ENCODE assay signal across 14 cellular contexts in genomic region chr20:19588731-19589130, GRCh38.
DNase-seq lines count a peak whose midpoint lies in the region; ATAC-seq and TF ChIP-seq lines count a peak whose summit lies in the region.
"Had no signal": no experiment of that assay in that cellular context is flagged by ENCODE, and none has a peak within 500 bp of the region (broad histone marks: within the 10 kb centered on the region; RNA-seq: fewer than 3 reads in every experiment).

No MANE protein-coding gene starts in this region.

- H3K27me3 ChIP-seq in heart left ventricle (peaks cover 0 to 6% (median 0%) of the 10 kb centered on the region in 9 donors), right atrium auricular region (no peaks in the 10 kb centered on the region)

- peak in 3 of 12 donors; percentile 10 to 23 (median 15) for TF ChIP-seq CTCF in heart left ventricle (IDR thresholded peaks at IDR 0.05)
- TF ChIP-seq CTCF in right atrium auricular region (IDR thresholded peaks at IDR 0.05), result no peak
- TF ChIP-seq CTCF in GM13977 (IDR thresholded peaks at IDR 0.05; ENCODE audit: extremely low read depth, insufficient read depth, missing control alignments), result no peak

- no peaks in the 10 kb centered on the region for H3K36me3 Mint-ChIP-seq in activated naive CD4-positive, alpha-beta T cell treated with anti-CD3 and anti-CD28 coated beads, Interleukin-2, amount 50 U/mL, for 72 hours

- no peaks in the 10 kb centered on the region for H3K9me3 Mint-ChIP-seq in activated naive CD4-positive, alpha-beta T cell treated with anti-CD3 and anti-CD28 coated beads, Interleukin-2, amount 50 U/mL, for 72 hours

- WGBS in heart left ventricle, 4 donors, result 59 to 69% (median 66%) methylated on average over 5 of the region's 5 CpGs

- H3K4me1 ChIP-seq in heart left ventricle (peaks cover 0 to 2% (median 0%) of the 10 kb centered on the region in 12 donors), right atrium auricular region (no peaks in the 10 kb centered on the region)

- H3K4me3 ChIP-seq in heart left ventricle, result no peak overlapping the region
- no peak overlapping the region for H3K4me3 ChIP-seq in right atrium auricular region
- H3K4me3 ChIP-seq: psoas muscle had no signal

- no peak for TF ChIP-seq POLR2A in heart left ventricle (IDR thresholded peaks at IDR 0.05)

- H3K27ac ChIP-seq in heart left ventricle (no peak overlapping the region), right atrium auricular region (no peak overlapping the region)
- H3K27ac ChIP-seq: psoas muscle had no signal

- DNase-seq in heart left ventricle (no peak), right atrium auricular region (ENCODE audit: low spot score) (no peak), NCI-H2196 treated with DMSO at 0.1 percent for 48 hours (lab: John Stamatoyannopoulos, UW; ENCODE audit: unreplicated experiment) (peak; percentile 8), inferior parietal cortex (ENCODE audit: extremely low spot score) (peak; percentile 33), GM13977 (ENCODE audit: low spot score) (no peak)
- no peak for DNase-seq in stimulated activated CD4-positive, alpha-beta T cell treated with anti-CD3 and anti-CD28 coated beads, Interleukin-2, amount 100 ng/mL, for 48 hours
- no peak for DNase-seq in activated naive CD4-positive, alpha-beta T cell treated with anti-CD3 and anti-CD28 coated beads, Interleukin-2, amount 50 U/mL, for 72 hours (ENCODE audit: low spot score in 2 of 2)
- DNase-seq: dermis blood vessel endothelial cell, Kasumi-1, psoas muscle had no signal

- H3K36me3 ChIP-seq in heart left ventricle (no peaks in the 10 kb centered on the region), right atrium auricular region (no peaks in the 10 kb centered on the region)

- H3K27ac Mint-ChIP-seq in activated naive CD4-positive, alpha-beta T cell treated with anti-CD3 and anti-CD28 coated beads, Interleukin-2, amount 50 U/mL, for 72 hours, result no peak overlapping the region
- H3K27ac Mint-ChIP-seq: WTC11 had no signal

- in situ Hi-C loops in GM13977 (cut with MboI; ENCODE audit: low pct_unique_long_range_greater_than_20kb, low sequenced_read_pairs, unreplicated experiment), result loop anchor here (10.0 kb wide), 1 partner anchor 384 kb away; no protein-coding TSS in a partner anchor

- intact Hi-C loops in heart left ventricle (cut with DNase I), result loop anchor here in 7 of 10 donors (2.0 to 10.0 kb wide), 8 partner anchors 72 to 954 kb away; no protein-coding TSS in a partner anchor

- H3K9me3 ChIP-seq in heart left ventricle (no peaks in the 10 kb centered on the region), right atrium auricular region (peaks cover 0 to 6% of the 10 kb centered on the region in 2 donors)
- H3K9me3 ChIP-seq: psoas muscle had no signal

- ATAC-seq in heart left ventricle (peak in 3 of 4 donors; percentile 23 to 50 (median 39)), HG02610 (IDR thresholded peaks at IDR 0.05; ENCODE audit: unreplicated experiment) (no peak)
- ATAC-seq in activated naive CD4-positive, alpha-beta T cell treated with anti-CD3 and anti-CD28 coated beads, Interleukin-2, amount 50 U/mL, for 72 hours, result no peak
- ATAC-seq: esophagus mucosa, Panc1, WTC11 had no signal

Comparison
In these comparisons a context has a peak if more than half of its experiments do, and no peak if none do; other contexts are left out.
1. ATAC-seq: peak in heart left ventricle (3 of 4); none in HG02610 (single experiment) and activated naive CD4-positive, alpha-beta T cell treated with anti-CD3 and anti-CD28 coated beads, Interleukin-2, amount 50 U/mL, for 72 hours (0 of 2).
2. DNase-seq: peak in NCI-H2196 treated with DMSO at 0.1 percent for 48 hours (single experiment) and inferior parietal cortex (single experiment); none in heart left ventricle (0 of 5), right atrium auricular region (single experiment), GM13977 (single experiment), stimulated activated CD4-positive, alpha-beta T cell treated with anti-CD3 and anti-CD28 coated beads, Interleukin-2, amount 100 ng/mL, for 48 hours (0 of 2) and activated naive CD4-positive, alpha-beta T cell treated with anti-CD3 and anti-CD28 coated beads, Interleukin-2, amount 50 U/mL, for 72 hours (0 of 2).